ENCODE assay signal across 3 cellular contexts in the genomic region with DNA sequence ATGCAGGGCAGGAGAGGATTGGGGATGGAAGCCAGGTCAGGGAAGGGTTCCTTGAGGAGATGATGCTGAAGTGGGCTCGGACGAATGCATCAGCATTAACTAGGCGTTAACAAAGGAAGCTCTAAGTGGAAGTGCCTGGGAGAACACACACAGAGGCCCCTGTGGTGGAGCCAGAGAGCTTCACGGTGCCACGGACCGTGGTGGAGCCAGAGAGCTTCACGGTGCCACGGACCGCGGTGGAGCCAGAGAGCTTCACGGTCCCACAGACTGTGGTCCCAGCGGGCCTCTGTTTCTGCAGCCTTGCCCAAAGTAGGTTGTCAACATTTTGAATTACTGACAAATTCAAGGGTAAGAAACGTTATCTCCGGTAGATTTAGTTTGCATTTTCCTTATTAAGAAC.
A peak's percentile ranks its signal among the peaks of the same experiment; 100 is the strongest.
TF ChIP-seq lines count a peak whose summit lies in the region.

No MANE protein-coding gene starts in this region.

TF ChIP-seq in GM23338, 12 proteins besides CTCF, POLR2A, EP300 and RAD21:
- TF ChIP-seq ZNF331 (CRISPR knock-in tag; IDR thresholded peaks at IDR 0.05; ENCODE audit: low read depth), result no peak

TF ChIP-seq in WTC11, 78 proteins besides CTCF, POLR2A, EP300 and RAD21 (continues in another document):
- TF ChIP-seq, protein P1, sequence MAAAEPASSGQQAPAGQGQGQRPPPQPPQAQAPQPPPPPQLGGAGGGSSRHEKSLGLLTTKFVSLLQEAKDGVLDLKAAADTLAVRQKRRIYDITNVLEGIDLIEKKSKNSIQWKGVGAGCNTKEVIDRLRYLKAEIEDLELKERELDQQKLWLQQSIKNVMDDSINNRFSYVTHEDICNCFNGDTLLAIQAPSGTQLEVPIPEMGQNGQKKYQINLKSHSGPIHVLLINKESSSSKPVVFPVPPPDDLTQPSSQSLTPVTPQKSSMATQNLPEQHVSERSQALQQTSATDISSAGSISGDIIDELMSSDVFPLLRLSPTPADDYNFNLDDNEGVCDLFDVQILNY (CRISPR knock-in tag; IDR thresholded peaks at IDR 0.05), result no peak
- TF ChIP-seq, protein P2, sequence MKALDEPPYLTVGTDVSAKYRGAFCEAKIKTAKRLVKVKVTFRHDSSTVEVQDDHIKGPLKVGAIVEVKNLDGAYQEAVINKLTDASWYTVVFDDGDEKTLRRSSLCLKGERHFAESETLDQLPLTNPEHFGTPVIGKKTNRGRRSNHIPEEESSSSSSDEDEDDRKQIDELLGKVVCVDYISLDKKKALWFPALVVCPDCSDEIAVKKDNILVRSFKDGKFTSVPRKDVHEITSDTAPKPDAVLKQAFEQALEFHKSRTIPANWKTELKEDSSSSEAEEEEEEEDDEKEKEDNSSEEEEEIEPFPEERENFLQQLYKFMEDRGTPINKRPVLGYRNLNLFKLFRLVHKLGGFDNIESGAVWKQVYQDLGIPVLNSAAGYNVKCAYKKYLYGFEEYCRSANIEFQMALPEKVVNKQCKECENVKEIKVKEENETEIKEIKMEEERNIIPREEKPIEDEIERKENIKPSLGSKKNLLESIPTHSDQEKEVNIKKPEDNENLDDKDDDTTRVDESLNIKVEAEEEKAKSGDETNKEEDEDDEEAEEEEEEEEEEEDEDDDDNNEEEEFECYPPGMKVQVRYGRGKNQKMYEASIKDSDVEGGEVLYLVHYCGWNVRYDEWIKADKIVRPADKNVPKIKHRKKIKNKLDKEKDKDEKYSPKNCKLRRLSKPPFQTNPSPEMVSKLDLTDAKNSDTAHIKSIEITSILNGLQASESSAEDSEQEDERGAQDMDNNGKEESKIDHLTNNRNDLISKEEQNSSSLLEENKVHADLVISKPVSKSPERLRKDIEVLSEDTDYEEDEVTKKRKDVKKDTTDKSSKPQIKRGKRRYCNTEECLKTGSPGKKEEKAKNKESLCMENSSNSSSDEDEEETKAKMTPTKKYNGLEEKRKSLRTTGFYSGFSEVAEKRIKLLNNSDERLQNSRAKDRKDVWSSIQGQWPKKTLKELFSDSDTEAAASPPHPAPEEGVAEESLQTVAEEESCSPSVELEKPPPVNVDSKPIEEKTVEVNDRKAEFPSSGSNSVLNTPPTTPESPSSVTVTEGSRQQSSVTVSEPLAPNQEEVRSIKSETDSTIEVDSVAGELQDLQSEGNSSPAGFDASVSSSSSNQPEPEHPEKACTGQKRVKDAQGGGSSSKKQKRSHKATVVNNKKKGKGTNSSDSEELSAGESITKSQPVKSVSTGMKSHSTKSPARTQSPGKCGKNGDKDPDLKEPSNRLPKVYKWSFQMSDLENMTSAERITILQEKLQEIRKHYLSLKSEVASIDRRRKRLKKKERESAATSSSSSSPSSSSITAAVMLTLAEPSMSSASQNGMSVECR (CRISPR knock-in tag; IDR thresholded peaks at IDR 0.05; ENCODE audit: borderline replicate concordance), result no peak
- TF ChIP-seq GABPB1 (CRISPR knock-in tag; IDR thresholded peaks at IDR 0.05) (no peak), EMX1 (CRISPR knock-in tag; IDR thresholded peaks at IDR 0.05) (no peak), IRF2 (CRISPR knock-in tag; IDR thresholded peaks at IDR 0.05; ENCODE audit: borderline replicate concordance, low read depth) (no peak), NR1H2 (CRISPR knock-in tag; IDR thresholded peaks at IDR 0.05) (no peak), HMGA2 (CRISPR knock-in tag; IDR thresholded peaks at IDR 0.05) (no peak), FOXP1 (CRISPR knock-in tag; IDR thresholded peaks at IDR 0.05; ENCODE audit: borderline replicate concordance) (no peak)
- TF ChIP-seq, protein P3, sequence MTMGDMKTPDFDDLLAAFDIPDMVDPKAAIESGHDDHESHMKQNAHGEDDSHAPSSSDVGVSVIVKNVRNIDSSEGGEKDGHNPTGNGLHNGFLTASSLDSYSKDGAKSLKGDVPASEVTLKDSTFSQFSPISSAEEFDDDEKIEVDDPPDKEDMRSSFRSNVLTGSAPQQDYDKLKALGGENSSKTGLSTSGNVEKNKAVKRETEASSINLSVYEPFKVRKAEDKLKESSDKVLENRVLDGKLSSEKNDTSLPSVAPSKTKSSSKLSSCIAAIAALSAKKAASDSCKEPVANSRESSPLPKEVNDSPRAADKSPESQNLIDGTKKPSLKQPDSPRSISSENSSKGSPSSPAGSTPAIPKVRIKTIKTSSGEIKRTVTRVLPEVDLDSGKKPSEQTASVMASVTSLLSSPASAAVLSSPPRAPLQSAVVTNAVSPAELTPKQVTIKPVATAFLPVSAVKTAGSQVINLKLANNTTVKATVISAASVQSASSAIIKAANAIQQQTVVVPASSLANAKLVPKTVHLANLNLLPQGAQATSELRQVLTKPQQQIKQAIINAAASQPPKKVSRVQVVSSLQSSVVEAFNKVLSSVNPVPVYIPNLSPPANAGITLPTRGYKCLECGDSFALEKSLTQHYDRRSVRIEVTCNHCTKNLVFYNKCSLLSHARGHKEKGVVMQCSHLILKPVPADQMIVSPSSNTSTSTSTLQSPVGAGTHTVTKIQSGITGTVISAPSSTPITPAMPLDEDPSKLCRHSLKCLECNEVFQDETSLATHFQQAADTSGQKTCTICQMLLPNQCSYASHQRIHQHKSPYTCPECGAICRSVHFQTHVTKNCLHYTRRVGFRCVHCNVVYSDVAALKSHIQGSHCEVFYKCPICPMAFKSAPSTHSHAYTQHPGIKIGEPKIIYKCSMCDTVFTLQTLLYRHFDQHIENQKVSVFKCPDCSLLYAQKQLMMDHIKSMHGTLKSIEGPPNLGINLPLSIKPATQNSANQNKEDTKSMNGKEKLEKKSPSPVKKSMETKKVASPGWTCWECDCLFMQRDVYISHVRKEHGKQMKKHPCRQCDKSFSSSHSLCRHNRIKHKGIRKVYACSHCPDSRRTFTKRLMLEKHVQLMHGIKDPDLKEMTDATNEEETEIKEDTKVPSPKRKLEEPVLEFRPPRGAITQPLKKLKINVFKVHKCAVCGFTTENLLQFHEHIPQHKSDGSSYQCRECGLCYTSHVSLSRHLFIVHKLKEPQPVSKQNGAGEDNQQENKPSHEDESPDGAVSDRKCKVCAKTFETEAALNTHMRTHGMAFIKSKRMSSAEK (CRISPR knock-in tag; IDR thresholded peaks at IDR 0.05; ENCODE audit: borderline replicate concordance), result no peak
- TF ChIP-seq, protein P4, sequence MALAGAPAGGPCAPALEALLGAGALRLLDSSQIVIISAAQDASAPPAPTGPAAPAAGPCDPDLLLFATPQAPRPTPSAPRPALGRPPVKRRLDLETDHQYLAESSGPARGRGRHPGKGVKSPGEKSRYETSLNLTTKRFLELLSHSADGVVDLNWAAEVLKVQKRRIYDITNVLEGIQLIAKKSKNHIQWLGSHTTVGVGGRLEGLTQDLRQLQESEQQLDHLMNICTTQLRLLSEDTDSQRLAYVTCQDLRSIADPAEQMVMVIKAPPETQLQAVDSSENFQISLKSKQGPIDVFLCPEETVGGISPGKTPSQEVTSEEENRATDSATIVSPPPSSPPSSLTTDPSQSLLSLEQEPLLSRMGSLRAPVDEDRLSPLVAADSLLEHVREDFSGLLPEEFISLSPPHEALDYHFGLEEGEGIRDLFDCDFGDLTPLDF (CRISPR knock-in tag; IDR thresholded peaks at IDR 0.05), result no peak
- TF ChIP-seq, protein P5, sequence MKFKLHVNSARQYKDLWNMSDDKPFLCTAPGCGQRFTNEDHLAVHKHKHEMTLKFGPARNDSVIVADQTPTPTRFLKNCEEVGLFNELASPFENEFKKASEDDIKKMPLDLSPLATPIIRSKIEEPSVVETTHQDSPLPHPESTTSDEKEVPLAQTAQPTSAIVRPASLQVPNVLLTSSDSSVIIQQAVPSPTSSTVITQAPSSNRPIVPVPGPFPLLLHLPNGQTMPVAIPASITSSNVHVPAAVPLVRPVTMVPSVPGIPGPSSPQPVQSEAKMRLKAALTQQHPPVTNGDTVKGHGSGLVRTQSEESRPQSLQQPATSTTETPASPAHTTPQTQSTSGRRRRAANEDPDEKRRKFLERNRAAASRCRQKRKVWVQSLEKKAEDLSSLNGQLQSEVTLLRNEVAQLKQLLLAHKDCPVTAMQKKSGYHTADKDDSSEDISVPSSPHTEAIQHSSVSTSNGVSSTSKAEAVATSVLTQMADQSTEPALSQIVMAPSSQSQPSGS (CRISPR knock-in tag; IDR thresholded peaks at IDR 0.05; ENCODE audit: borderline replicate concordance, low read depth), result no peak

TF ChIP-seq in H1, 55 proteins besides CTCF, POLR2A, EP300 and RAD21:
- TF ChIP-seq, protein P5 (IDR thresholded peaks at IDR 0.05; ENCODE audit: low read length), result no peak
- peak; percentile 77; the same call in 1 of the 2 replicates for TF ChIP-seq EGR1 (IDR thresholded peaks at IDR 0.05; ENCODE audit: borderline replicate concordance, low read depth, low read length)
TF ChIP-seq in H1: peak in this region for 1.
